In genomic region chr15:83248151-83248851, GRCh38 we compare ENCODE assay signal across 9 cellular contexts. TPM values are rescaled to one million over a fixed set of nuclear protein-coding genes. Genes with fewer than 3 reads are reported as not detected.
DNase-seq lines count a peak whose midpoint lies in the region; ATAC-seq and TF ChIP-seq lines count a peak whose summit lies in the region.
"Had no signal": no experiment of that assay in that cellular context is flagged by ENCODE, and none has a peak within 500 bp of the region (broad histone marks: within the 10 kb centered on the region; RNA-seq: fewer than 3 reads in every experiment).

No MANE protein-coding gene starts in this region.

- no peak for TF ChIP-seq POLR2A in erythroblast (IDR thresholded peaks at IDR 0.05; ENCODE audit: low read length)

- no peak overlapping the region for H3K27ac Mint-ChIP-seq in naive B cell
- H3K27ac Mint-ChIP-seq: naive thymus-derived CD8-positive, alpha-beta T cell had no signal

- H3K36me3 Mint-ChIP-seq in naive B cell = no peaks in the 10 kb centered on the region
- H3K36me3 Mint-ChIP-seq: naive thymus-derived CD8-positive, alpha-beta T cell had no signal

- DNase-seq in stimulated activated CD4-positive, alpha-beta T cell treated with anti-CD3 and anti-CD28 coated beads, Interleukin-4, amount 100 ng/mL, for 24 hours = peak; percentile 28
- DNase-seq in stimulated activated CD4-positive, alpha-beta T cell treated with anti-CD3 and anti-CD28 coated beads, Interleukin-4, amount 100 ng/mL, for 1 hour = no peak
- DNase-seq in LHCN-M2 (ENCODE audit: low read depth) (peak; percentile 70), erythroblast (lab: John Stamatoyannopoulos, UW) (peak; percentile 47 to 72), naive B cell (peak; percentile 12)

- H3K4me1 Mint-ChIP-seq in naive B cell = no peaks in the 10 kb centered on the region
- H3K4me1 Mint-ChIP-seq: naive thymus-derived CD8-positive, alpha-beta T cell had no signal

- H3K4me3 Mint-ChIP-seq in naive B cell = no peak overlapping the region
- H3K4me3 Mint-ChIP-seq: naive thymus-derived CD8-positive, alpha-beta T cell had no signal

- H3K27me3 Mint-ChIP-seq in naive B cell = peaks cover 38 to 70% (median 41%) of the 10 kb centered on the region in 3 donors

- ATAC-seq in SK-N-SH treated with all-trans-retinoic acid at 6 μM for 48 hours = peak; percentile 95
- no peak for ATAC-seq in naive B cell (ENCODE audit: low read depth in 2 of 2)
- no peak for ATAC-seq in GM21381 (IDR thresholded peaks at IDR 0.05; ENCODE audit: unreplicated experiment)
- no peak for ATAC-seq in GM18502 (IDR thresholded peaks at IDR 0.05; ENCODE audit: poor library complexity, unreplicated experiment)

- H3K9me3 Mint-ChIP-seq in naive B cell = peaks cover 0 to 6% (median 4%) of the 10 kb centered on the region in 7 donors
- H3K9me3 Mint-ChIP-seq: naive thymus-derived CD8-positive, alpha-beta T cell had no signal

TF ChIP-seq in SK-N-SH treated with all-trans-retinoic acid at 6 μM for 48 hours, 23 proteins besides CTCF, POLR2A, EP300 and RAD21:
- TF ChIP-seq SNAI2 (CRISPR knock-in tag; IDR thresholded peaks at IDR 0.05) (no peak), RARB (CRISPR knock-in tag; IDR thresholded peaks at IDR 0.05) (no peak), BACH2 (CRISPR knock-in tag; IDR thresholded peaks at IDR 0.05; ENCODE audit: borderline replicate concordance) (no peak), CSDC2 (CRISPR knock-in tag; IDR thresholded peaks at IDR 0.05) (no peak), ZFP3 (CRISPR knock-in tag; IDR thresholded peaks at IDR 0.05) (no peak), ESRRG (CRISPR knock-in tag; IDR thresholded peaks at IDR 0.05) (no peak), ISL1 (CRISPR knock-in tag; IDR thresholded peaks at IDR 0.05) (no peak), CSRNP3 (CRISPR knock-in tag; IDR thresholded peaks at IDR 0.05) (no peak), ZFP30 (CRISPR knock-in tag; IDR thresholded peaks at IDR 0.05) (no peak), ZNF70 (CRISPR knock-in tag; IDR thresholded peaks at IDR 0.05) (no peak), ZNF565 (CRISPR knock-in tag; conservative IDR thresholded peaks at IDR 0.05; ENCODE audit: low read depth) (no peak), GLIS3 (CRISPR knock-in tag; IDR thresholded peaks at IDR 0.05) (no peak), OSR1 (CRISPR knock-in tag; IDR thresholded peaks at IDR 0.05) (no peak), PPARA (CRISPR knock-in tag; IDR thresholded peaks at IDR 0.05; ENCODE audit: borderline replicate concordance) (no peak), CREB5 (CRISPR knock-in tag; IDR thresholded peaks at IDR 0.05; ENCODE audit: low read depth) (no peak), PATZ1 (CRISPR knock-in tag; IDR thresholded peaks at IDR 0.05; ENCODE audit: borderline replicate concordance) (no peak)
- TF ChIP-seq, protein P1, sequence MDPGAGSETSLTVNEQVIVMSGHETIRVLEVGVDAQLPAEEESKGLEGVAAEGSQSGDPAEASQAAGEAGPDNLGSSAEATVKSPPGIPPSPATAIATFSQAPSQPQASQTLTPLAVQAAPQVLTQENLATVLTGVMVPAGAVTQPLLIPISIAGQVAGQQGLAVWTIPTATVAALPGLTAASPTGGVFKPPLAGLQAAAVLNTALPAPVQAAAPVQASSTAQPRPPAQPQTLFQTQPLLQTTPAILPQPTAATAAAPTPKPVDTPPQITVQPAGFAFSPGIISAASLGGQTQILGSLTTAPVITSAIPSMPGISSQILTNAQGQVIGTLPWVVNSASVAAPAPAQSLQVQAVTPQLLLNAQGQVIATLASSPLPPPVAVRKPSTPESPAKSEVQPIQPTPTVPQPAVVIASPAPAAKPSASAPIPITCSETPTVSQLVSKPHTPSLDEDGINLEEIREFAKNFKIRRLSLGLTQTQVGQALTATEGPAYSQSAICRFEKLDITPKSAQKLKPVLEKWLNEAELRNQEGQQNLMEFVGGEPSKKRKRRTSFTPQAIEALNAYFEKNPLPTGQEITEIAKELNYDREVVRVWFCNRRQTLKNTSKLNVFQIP (CRISPR knock-in tag; IDR thresholded peaks at IDR 0.05; ENCODE audit: borderline replicate concordance, low read depth) = no peak

RNA-seq across cellular contexts. Expression of gene BNC1, which starts 36.2 kb away (rescaled TPM):
- total RNA-seq in LHCN-M2 (2014; rRNA removed) = 11.5 and 13.8 TPM in 2 replicates
- polyA plus RNA-seq in LHCN-M2 (2012) = 4.7 TPM
- polyA plus RNA-seq in naive B cell (ENCODE audit: low read depth in 6 of 6) = not detected
- total RNA-seq: naive thymus-derived CD8-positive, alpha-beta T cell had no signal
- polyA plus RNA-seq: naive thymus-derived CD8-positive, alpha-beta T cell had no signal

RNA-seq across cellular contexts. Expression of gene HDGFL3, which starts 40.7 kb away (rescaled TPM):
- 53.1 and 55.3 TPM in 2 replicates for total RNA-seq in LHCN-M2 (2014; rRNA removed)
- polyA plus RNA-seq in LHCN-M2 (2012) = 37.2 TPM
- 1 to 10 TPM in 5 of 6 donors, under 1 TPM in 1; 0.70 to 2.5 (median 1.4) TPM for polyA plus RNA-seq in naive B cell (ENCODE audit: low read depth in 6 of 6)
